Comparison of ENCODE assay signal across 10 cellular contexts in genomic region chr10:103716206-103717160, GRCh38.
DNase-seq lines count a peak whose midpoint lies in the region; ATAC-seq and TF ChIP-seq lines count a peak whose summit lies in the region.
"Had no signal": no experiment of that assay in that cellular context is flagged by ENCODE, and none has a peak within 500 bp of the region (broad histone marks: within the 10 kb centered on the region; RNA-seq: fewer than 3 reads in every experiment).

No MANE protein-coding gene starts in this region.

- CTCF ChIA-PET in PC-3 (lab: Charles Lee), result no interaction called here
- CTCF ChIA-PET in CD8-positive, alpha-beta T cell (lab: Charles Lee), result interaction anchor here (0.9 to 8.0 kb wide), 2 partner anchors 139 to 171 kb away, joined by 3 to 121 read pairs; partner anchors contain the start of gene SH3PXD2A
- CTCF ChIA-PET in T-cell (lab: Charles Lee), result interaction anchor here in 1 of 2 donors (0.7 kb wide), 1 partner anchor 54 kb away, joined by 3 read pairs; no protein-coding TSS in a partner anchor

- H3K27me3 ChIP-seq in PC-3 (ENCODE audit: low read length), result no peaks in the 10 kb centered on the region
- no peaks in the 10 kb centered on the region for H3K27me3 ChIP-seq in CD8-positive, alpha-beta T cell (ENCODE audit: insufficient read depth, low read length)

- no peaks in the 10 kb centered on the region for H3F3A ChIP-seq in PC-3 (ENCODE audit: low read length, unreplicated experiment)

- no peaks in the 10 kb centered on the region for H3K36me3 ChIP-seq in PC-3 (ENCODE audit: low read depth, low read length)
- H3K36me3 ChIP-seq in CD8-positive, alpha-beta T cell (ENCODE audit: insufficient read depth, low read length), result no peaks in the 10 kb centered on the region

- H3K9me3 ChIP-seq in PC-3 (ENCODE audit: low read length), result no peaks in the 10 kb centered on the region
- no peaks in the 10 kb centered on the region for H3K9me3 ChIP-seq in CD8-positive, alpha-beta T cell (ENCODE audit: low read length)

- DNase-seq in PC-3, result peak; percentile 78
- DNase-seq in epidermal melanocyte (ENCODE audit: insufficient read length, low spot score), result peak; percentile 44
- DNase-seq in midbrain (lab: John Stamatoyannopoulos, UW), result peak; percentile 78
- no peak for DNase-seq in type B pancreatic cell (ENCODE audit: extremely low spot score, unreplicated experiment)
- no peak for DNase-seq in NCI-H524 treated with DMSO at 0.1 percent for 48 hours (lab: John Stamatoyannopoulos, UW)
- DNase-seq in CD8-positive, alpha-beta T cell, result no peak
- no peak for DNase-seq in T-cell

- POLR2A ChIA-PET in PC-3 (lab: Charles Lee; ENCODE audit: unreplicated experiment), result no interaction called here
- POLR2A ChIA-PET in CD8-positive, alpha-beta T cell (lab: Charles Lee), result no interaction called here
- POLR2A ChIA-PET in T-cell (lab: Charles Lee), result no interaction called here

- H3K4me3 Mint-ChIP-seq in type B pancreatic cell, result peak overlapping the region; percentile 76
- no peak overlapping the region for H3K4me3 Mint-ChIP-seq in CD8-positive, alpha-beta T cell
- no peak overlapping the region for H3K4me3 Mint-ChIP-seq in T-cell
- H3K4me3 Mint-ChIP-seq: activated naive CD4-positive, alpha-beta T cell treated with anti-CD3 and anti-CD28 coated beads, Interleukin-2, amount 50 U/mL, for 24 hours had no signal

- no TSS peak for BruUV-seq in PC-3 (replicated peaks; lab: Mats Ljungman, UMichigan)

- peak overlapping the region; percentile 64 for H3K9ac ChIP-seq in PC-3 (ENCODE audit: low read length)

- intact Hi-C loops in PC-3 (cut with micrococcal nuclease), result loop anchor here (10.0 kb wide), 1 partner anchor 68 kb away; no protein-coding TSS in a partner anchor
- intact Hi-C loops in CD8-positive, alpha-beta T cell (cut with DNase I, micrococcal nuclease), result no loop called here

- H3K27ac Mint-ChIP-seq in type B pancreatic cell, result peak overlapping the region; percentile 93
- H3K27ac Mint-ChIP-seq in CD8-positive, alpha-beta T cell, result no peak overlapping the region
- no peak overlapping the region for H3K27ac Mint-ChIP-seq in T-cell
- H3K27ac Mint-ChIP-seq: activated naive CD4-positive, alpha-beta T cell treated with anti-CD3 and anti-CD28 coated beads, Interleukin-2, amount 50 U/mL, for 24 hours had no signal

- H3K27me3 Mint-ChIP-seq in type B pancreatic cell (no peaks in the 10 kb centered on the region), T-cell (no peaks in the 10 kb centered on the region)
- no peaks in the 10 kb centered on the region for H3K27me3 Mint-ChIP-seq in CD8-positive, alpha-beta T cell (ENCODE audit: low read depth)
- H3K27me3 Mint-ChIP-seq: activated naive CD4-positive, alpha-beta T cell treated with anti-CD3 and anti-CD28 coated beads, Interleukin-2, amount 50 U/mL, for 24 hours had no signal

- no peaks in the 10 kb centered on the region for H3K79me2 ChIP-seq in PC-3 (ENCODE audit: low read length)

- H2AFZ ChIP-seq in PC-3 (ENCODE audit: low read length), result no peak overlapping the region

- peak; percentile 61 for ATAC-seq in PC-3
- ATAC-seq in CD8-positive, alpha-beta T cell, result no peak
- ATAC-seq in T-cell (replicated peaks in 1 of 4), result no peak
- ATAC-seq: activated CD4-positive, CD25-positive, alpha-beta regulatory T cell treated with anti-CD3 and anti-CD28 coated beads, Interleukin-2, amount 50 U/mL, for 24 hours had no signal

- H3K4me1 ChIP-seq in PC-3 (ENCODE audit: insufficient read depth, low read length), result peaks cover 30% of the 10 kb centered on the region
- peaks cover 7% of the 10 kb centered on the region for H3K4me1 ChIP-seq in CD8-positive, alpha-beta T cell (ENCODE audit: insufficient read depth, low read length)

- H3K36me3 Mint-ChIP-seq in type B pancreatic cell (peaks cover 7% of the 10 kb centered on the region), T-cell (no peaks in the 10 kb centered on the region)
- no peaks in the 10 kb centered on the region for H3K36me3 Mint-ChIP-seq in CD8-positive, alpha-beta T cell
- H3K36me3 Mint-ChIP-seq: activated naive CD4-positive, alpha-beta T cell treated with anti-CD3 and anti-CD28 coated beads, Interleukin-2, amount 50 U/mL, for 24 hours had no signal

- H3K9me2 ChIP-seq in PC-3 (replicated peaks; ENCODE audit: low read length), result no peaks in the 10 kb centered on the region

- TF ChIP-seq CTCF in PC-3 (conservative IDR thresholded peaks at IDR 0.05; ENCODE audit: low read depth, low read length) (0 out of 2 replicates have a peak, but pooled peaks have one; percentile 25), type B pancreatic cell (conservative IDR thresholded peaks at IDR 0.05) (no peak)
- TF ChIP-seq CTCF in CD8-positive, alpha-beta T cell (IDR thresholded peaks at IDR 0.05), result no peak

- H3K4me1 Mint-ChIP-seq in type B pancreatic cell (ENCODE audit: unreplicated experiment) (peaks cover 38% of the 10 kb centered on the region), T-cell (peaks cover 6 to 8% (median 8%) of the 10 kb centered on the region in 3 donors)
- peaks cover 7% of the 10 kb centered on the region for H3K4me1 Mint-ChIP-seq in CD8-positive, alpha-beta T cell (ENCODE audit: low read depth)

- H3K4me3 ChIP-seq in PC-3 (ENCODE audit: low read length), result no peak overlapping the region
- H3K4me3 ChIP-seq in CD8-positive, alpha-beta T cell (ENCODE audit: low read depth, low read length), result no peak overlapping the region

- no peaks in the 10 kb centered on the region for H4K20me1 ChIP-seq in PC-3 (ENCODE audit: low read length)

- H3K27ac ChIP-seq in PC-3 (ENCODE audit: low read length), result peak overlapping the region; percentile 85
- H3K27ac ChIP-seq in CD8-positive, alpha-beta T cell (ENCODE audit: low read depth, low read length), result no peak overlapping the region
- H3K27ac ChIP-seq: HL-60 had no signal

- H3K9me3 Mint-ChIP-seq in type B pancreatic cell (peaks cover 4% of the 10 kb centered on the region), T-cell (no peaks in the 10 kb centered on the region)
- H3K9me3 Mint-ChIP-seq in CD8-positive, alpha-beta T cell, result no peaks in the 10 kb centered on the region
- H3K9me3 Mint-ChIP-seq: activated naive CD4-positive, alpha-beta T cell treated with anti-CD3 and anti-CD28 coated beads, Interleukin-2, amount 50 U/mL, for 24 hours had no signal

- peak overlapping the region; percentile 34 for H3K4me2 ChIP-seq in PC-3 (ENCODE audit: low read length)

Comparison
In these comparisons a context has a peak if more than half of its experiments do, and no peak if none do; other contexts are left out.
1. DNase-seq: peak in PC-3 (single experiment), epidermal melanocyte (single experiment) and midbrain (single experiment); none in type B pancreatic cell (single experiment), NCI-H524 treated with DMSO at 0.1 percent for 48 hours (single experiment), CD8-positive, alpha-beta T cell (0 of 7) and T-cell (0 of 34).